11 cellular contexts compared by ENCODE assay signal in the genomic region with DNA sequence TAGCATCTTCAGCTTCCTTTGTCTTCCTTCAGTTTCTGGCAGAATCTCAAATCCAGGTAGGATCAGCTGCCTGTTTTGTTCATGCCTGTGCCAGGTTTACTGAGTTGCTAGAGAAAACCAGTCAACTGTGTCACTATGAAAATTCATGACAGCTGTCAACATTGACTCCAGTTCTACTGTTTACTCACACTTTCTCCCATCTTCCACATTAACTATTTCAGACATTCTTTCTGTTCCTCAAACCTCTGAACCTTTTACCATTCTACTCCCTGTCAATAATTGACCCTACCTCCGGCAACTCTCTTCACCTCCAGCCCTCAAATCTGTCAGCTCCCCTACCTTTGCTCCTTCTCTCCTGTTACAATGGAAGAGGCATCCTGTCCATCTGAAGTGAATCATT. TPM values are rescaled to one million over a fixed set of nuclear protein-coding genes. Genes with fewer than 3 reads are reported as not detected.
DNase-seq lines count a peak whose midpoint lies in the region; ATAC-seq, FAIRE-seq and TF ChIP-seq lines count a peak whose summit lies in the region.
"Had no signal": no experiment of that assay in that cellular context is flagged by ENCODE, and none has a peak within 500 bp of the region (broad histone marks: within the 10 kb centered on the region; RNA-seq: fewer than 3 reads in every experiment).

No MANE protein-coding gene starts in this region.

- intact Hi-C loops in OCI-LY7 (cut with micrococcal nuclease; ENCODE audit: unreplicated experiment), result loop anchor here (10.0 kb wide), 1 partner anchor 517 kb away; the partner anchor contains the start of genes CYP39A1 and SLC25A27

- no TSS peak for BruUV-seq in OCI-LY7 (replicated peaks; lab: Mats Ljungman, UMichigan)

- POLR2A ChIA-PET in OCI-LY7 (lab: Charles Lee), result interaction anchor here (1.8 to 2.9 kb wide), 2 partner anchors 9 to 12 kb away, joined by 5 to 16 read pairs; partner anchors contain the start of gene ENPP4

- FAIRE-seq in GM18507 (lab: Jason Lieb, UNC), result peak; percentile 94

- H3K4me2 ChIP-seq in OCI-LY7 (ENCODE audit: low read length), result peak overlapping the region; percentile 38
- H3K4me2 ChIP-seq: GM23338 had no signal

- no peak overlapping the region for H3K27ac ChIP-seq in OCI-LY7 (ENCODE audit: low read depth, low read length, poor library complexity, severe bottlenecking)

- H2AFZ ChIP-seq in OCI-LY7 (ENCODE audit: low read length), result no peak overlapping the region
- H2AFZ ChIP-seq: GM23338 had no signal

- H4K20me1 ChIP-seq in OCI-LY7 (ENCODE audit: insufficient read depth, low read length), result peaks cover 9% of the 10 kb centered on the region

- H3K4me1 ChIP-seq in OCI-LY7 (ENCODE audit: insufficient read depth, low read length, poor library complexity, severe bottlenecking), result peaks cover 21% of the 10 kb centered on the region

- CTCF ChIA-PET in OCI-LY7 (lab: Charles Lee; ENCODE audit: unreplicated experiment), result no interaction called here

- H3K36me3 ChIP-seq in OCI-LY7 (ENCODE audit: insufficient read depth, low read length), result peaks cover 9% of the 10 kb centered on the region

- H3K9me3 ChIP-seq in OCI-LY7 (ENCODE audit: low read length), result no peaks in the 10 kb centered on the region

- no peak for TF ChIP-seq CTCF in OCI-LY7 (conservative IDR thresholded peaks at IDR 0.05; ENCODE audit: low read length)

- ATAC-seq in GM21515 (IDR thresholded peaks at IDR 0.05; ENCODE audit: unreplicated experiment), result peak; percentile 77
- peak; percentile 77 for ATAC-seq in HG03139 (IDR thresholded peaks at IDR 0.05; ENCODE audit: unreplicated experiment)
- no peak for ATAC-seq in GM19351 (IDR thresholded peaks at IDR 0.05; ENCODE audit: unreplicated experiment)
- ATAC-seq: GM23338 had no signal

- no peaks in the 10 kb centered on the region for H3K9me2 ChIP-seq in OCI-LY7 (ENCODE audit: insufficient read depth, low read length)

- DNase-seq in GM18507 (ENCODE audit: extremely low spot score, insufficient read length, low read depth) (no peak), OCI-LY7 (ENCODE audit: low spot score) (peak; percentile 7), NCI-H82 (lab: John Stamatoyannopoulos, UW) (no peak), HK-2 (ENCODE audit: unreplicated experiment) (no peak)
- DNase-seq in activated CD4-positive, alpha-beta T cell treated with anti-CD3 and anti-CD28 coated beads for 4 hours, result no peak
- DNase-seq: activated effector memory CD4-positive, alpha-beta T cell treated with anti-CD3 and anti-CD28 coated beads, Interleukin-2, amount 50 U/mL, for 16 hours; Calu3 had no signal

- no peak overlapping the region for H3K4me3 ChIP-seq in OCI-LY7 (ENCODE audit: low read depth, low read length, poor library complexity, severe bottlenecking)
- H3K4me3 ChIP-seq: GM23338 had no signal

- peaks cover 60% of the 10 kb centered on the region for H3K79me2 ChIP-seq in OCI-LY7 (ENCODE audit: insufficient read depth, low read depth, low read length)

RNA-seq across cellular contexts. Expression of gene ENPP4, which starts 8.5 kb away (rescaled TPM):
- total RNA-seq in OCI-LY7 (2014; rRNA removed; shearing (Covaris generic)), result 5.7 and 7.1 TPM in 2 replicates
- 8.8 and 9.2 TPM in 2 replicates for total RNA-seq in OCI-LY7 (2022)

RNA-seq across cellular contexts. Expression of gene ENPP5, which starts 32.5 kb away (rescaled TPM):
- 0.50 and 0.59 TPM in 2 replicates for total RNA-seq in OCI-LY7 (2014; rRNA removed; shearing (Covaris generic))
- total RNA-seq in OCI-LY7 (2022), result 1.6 and 2.4 TPM in 2 replicates
